Comparison of ENCODE assay signal across 12 cellular contexts in the genomic region with DNA sequence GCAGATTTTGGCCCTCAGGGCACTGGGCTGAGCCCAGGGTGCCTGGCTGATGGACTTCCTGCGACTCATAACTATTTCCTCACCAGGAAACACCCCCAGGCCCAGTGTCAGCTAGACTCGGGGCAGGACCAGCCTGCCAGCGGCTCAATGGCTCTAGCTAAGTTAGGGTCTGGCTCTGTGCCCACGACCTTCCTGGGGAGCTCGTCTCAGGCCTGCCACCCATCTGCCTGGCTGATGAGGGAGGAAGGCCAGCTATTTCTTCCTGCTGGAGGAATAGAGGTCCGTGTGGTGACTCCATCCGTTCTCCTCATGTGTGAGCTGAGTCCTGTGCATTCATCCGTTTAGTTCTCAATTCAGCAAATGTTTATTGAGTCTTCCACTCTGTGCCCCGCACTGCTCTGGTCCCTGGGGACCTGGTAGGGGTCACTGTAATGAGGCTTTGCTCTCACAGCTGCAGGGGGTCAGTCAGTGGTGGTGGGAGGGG. TPM values are rescaled to one million over a fixed set of nuclear protein-coding genes. Genes with fewer than 3 reads are reported as not detected.
A peak's percentile ranks its signal among the peaks of the same experiment; 100 is the strongest.
DNase-seq lines count a peak whose midpoint lies in the region; ATAC-seq, FAIRE-seq and TF ChIP-seq lines count a peak whose summit lies in the region.
"Had no signal": no experiment of that assay in that cellular context is flagged by ENCODE, and none has a peak within 500 bp of the region (broad histone marks: within the 10 kb centered on the region; RNA-seq: fewer than 3 reads in every experiment).

No MANE protein-coding gene starts in this region.

- no peak for TF ChIP-seq POLR2A in IMR-90 (IDR thresholded peaks at IDR 0.05; ENCODE audit: low read depth, low read length)

- WGBS in IMR-90 (ENCODE audit: extremely low coverage in 2 of 2, insufficient read length in 1 of 2), 2 experiments, result 18% methylated on average over 2 of the region's 9 CpGs; no CpG with 5 or more reads in 1 of the 2 experiments
- WGBS in mesendoderm (ENCODE audit: extremely low coverage, insufficient coverage, low lambda C conversion rate), result no CpG with 5 or more reads among the region's 9 CpGs
- WGBS in small intestine, 3 donors, result 40 to 63% (median 57%) methylated on average over 9 of the region's 9 CpGs

- intact Hi-C loops in IMR-90 (cut with micrococcal nuclease), result loop anchor here (2.0 kb wide), 2 partner anchors 35 to 69 kb away; no protein-coding TSS in a partner anchor

- H3K4ac ChIP-seq in IMR-90 (ENCODE audit: low read depth, low read length) (peak overlapping the region; percentile 82), mesendoderm (ENCODE audit: low read depth, low read length) (no peak overlapping the region)

- dilution Hi-C loops in IMR-90 (cut with HindIII; ENCODE audit: low sequenced_read_pairs, unreplicated experiment), result no loop called here

- FAIRE-seq in small intestine (lab: Jason Lieb, UNC), result no peak

- CTCF ChIA-PET in IMR-90 (lab: Yijun Ruan, JAX), result interaction anchor here (0.5 to 3.0 kb wide), 5 partner anchors 16 to 56 kb away, joined by 3 to 19 read pairs (median 4); no protein-coding TSS in a partner anchor

- no peak overlapping the region for H4K5ac ChIP-seq in IMR-90 (ENCODE audit: low read depth, low read length)
- H4K5ac ChIP-seq in mesendoderm (ENCODE audit: low read length), result no peak overlapping the region

- ATAC-seq in IMR-90 (ENCODE audit: low read depth) (peak; percentile 82), GM18517 (IDR thresholded peaks at IDR 0.05; ENCODE audit: unreplicated experiment) (no peak)
- ATAC-seq: left lobe of liver had no signal

- H3K4me2 ChIP-seq in IMR-90 (ENCODE audit: low read depth, low read length), result peak overlapping the region; percentile 26
- no peak overlapping the region for H3K4me2 ChIP-seq in mesendoderm (ENCODE audit: low read length)

- H3K27ac ChIP-seq in IMR-90 (ENCODE audit: insufficient read depth, low read length) (peak overlapping the region; percentile 66), mesendoderm (ENCODE audit: low read depth, low read length) (peak overlapping the region; percentile 55), small intestine (ENCODE audit: low read depth in 1 of 2, low read length in 1 of 2) (no peak overlapping the region)

- H2BK20ac ChIP-seq in IMR-90 (ENCODE audit: low read depth, low read length), result peak overlapping the region; percentile 52; the same call in 1 of the 2 replicates

- peaks cover 32 to 87% of the 10 kb centered on the region in 2 experiments for H3K79me1 ChIP-seq in IMR-90 (ENCODE audit: low read depth in 1 of 2, low read length in 2 of 2)
- peaks cover 25% of the 10 kb centered on the region for H3K79me1 ChIP-seq in mesendoderm (ENCODE audit: low read length)

- peak overlapping the region; percentile 60; the same call in 1 of the 3 replicates for H2BK15ac ChIP-seq in IMR-90 (ENCODE audit: low read depth, low read length)
- no peak overlapping the region for H2BK15ac ChIP-seq in mesendoderm (replicated peaks; ENCODE audit: low read depth)

- H2BK5ac ChIP-seq in IMR-90 (ENCODE audit: low read depth, low read length, poor library complexity, severe bottlenecking), result peak overlapping the region; percentile 78
- peak overlapping the region; percentile 12 for H2BK5ac ChIP-seq in mesendoderm (ENCODE audit: low read length)

- no peak for TF ChIP-seq RAD21 in IMR-90 (IDR thresholded peaks at IDR 0.05; ENCODE audit: low read length)

- BruUV-seq in IMR-90 (replicated peaks; lab: Mats Ljungman, UMichigan), result no TSS peak

- H3K27me3 ChIP-seq in IMR-90 (ENCODE audit: control insufficient read depth, insufficient read depth, low read length), result no peaks in the 10 kb centered on the region
- no peaks in the 10 kb centered on the region for H3K27me3 ChIP-seq in mesendoderm (ENCODE audit: insufficient read depth, low read length, poor library complexity)
- H3K27me3 ChIP-seq in small intestine (ENCODE audit: control insufficient read depth in 2 of 2, insufficient read depth in 2 of 2, low read length in 2 of 2), result no peaks in the 10 kb centered on the region

- H2AK5ac ChIP-seq in IMR-90 (ENCODE audit: low read depth, low read length), result peak overlapping the region; percentile 80
- no peak overlapping the region for H2AK5ac ChIP-seq in mesendoderm (ENCODE audit: low read length)

- H3K9ac ChIP-seq in IMR-90 (ENCODE audit: low read depth, low read length) (peak overlapping the region; percentile 27; the same call in 1 of the 2 replicates), mesendoderm (ENCODE audit: low read length) (peak overlapping the region; percentile 12)

- peaks cover 20% of the 10 kb centered on the region for H3K79me2 ChIP-seq in mesendoderm (ENCODE audit: control insufficient read depth, insufficient read depth, low read length)

- H3K23ac ChIP-seq in IMR-90 (ENCODE audit: low read depth, low read length), result peak overlapping the region; percentile 79
- no peak overlapping the region for H3K23ac ChIP-seq in mesendoderm (ENCODE audit: low read length)

- H4K8ac ChIP-seq in IMR-90 (ENCODE audit: low read depth in 2 of 2, low read length in 2 of 2) (peak overlapping the region; percentile 11 to 24; a peak in 3 of 4 replicates), mesendoderm (ENCODE audit: low read depth, low read length) (no peak overlapping the region)

- H2AK9ac ChIP-seq in IMR-90 (replicated peaks; ENCODE audit: low read depth, low read length, poor library complexity), result peak overlapping the region; percentile 31

- H3K9me3 ChIP-seq in IMR-90 (ENCODE audit: control insufficient read depth, insufficient read depth, low read length), result no peaks in the 10 kb centered on the region
- no peaks in the 10 kb centered on the region for H3K9me3 ChIP-seq in small intestine (ENCODE audit: control insufficient read depth, low read depth)

- peaks cover 2% of the 10 kb centered on the region; the same call in 1 of the 2 replicates for H3K36me3 ChIP-seq in IMR-90 (ENCODE audit: control insufficient read depth, insufficient read depth, low read length)
- H3K36me3 ChIP-seq in mesendoderm (ENCODE audit: control insufficient read depth, insufficient read depth, low read length), result no peaks in the 10 kb centered on the region
- no peaks in the 10 kb centered on the region for H3K36me3 ChIP-seq in small intestine (ENCODE audit: control insufficient read depth in 2 of 2, insufficient read depth in 2 of 2, low read length in 2 of 2)

- H3K4me3 ChIP-seq in IMR-90 (ENCODE audit: insufficient read depth, low read depth, low read length) (no peak overlapping the region), mesendoderm (ENCODE audit: low read length) (no peak overlapping the region), small intestine (ENCODE audit: low read depth in 1 of 2, low read length in 2 of 2) (no peak overlapping the region)

- H3K9me1 ChIP-seq in IMR-90 (ENCODE audit: insufficient read depth, low read length), result peaks cover 34% of the 10 kb centered on the region

- H3K18ac ChIP-seq in IMR-90 (ENCODE audit: low read depth, low read length), result 0 out of 2 replicates have a peak overlapping the region, but pooled peaks have one; percentile 7
- H3K18ac ChIP-seq in mesendoderm (ENCODE audit: low read length), result peak overlapping the region; percentile 0

- H4K91ac ChIP-seq in IMR-90 (ENCODE audit: insufficient read depth, low read depth, low read length), result peak overlapping the region; percentile 73

- H3K4me1 ChIP-seq in IMR-90 (ENCODE audit: control insufficient read depth, insufficient read depth, low read length), result peaks cover 22% of the 10 kb centered on the region
- H3K4me1 ChIP-seq in mesendoderm (ENCODE audit: control insufficient read depth, low read depth, low read length), result peaks cover 12% of the 10 kb centered on the region
- H3K4me1 ChIP-seq in small intestine (ENCODE audit: control insufficient read depth in 2 of 2, insufficient read depth in 1 of 2, low read depth in 1 of 2, low read length in 1 of 2), result no peaks in the 10 kb centered on the region

- in situ Hi-C loops in IMR-90 (cut with MboI; ENCODE audit: low sequenced_read_pairs), result no loop called here

- TF ChIP-seq CTCF in IMR-90 (conservative IDR thresholded peaks at IDR 0.05; ENCODE audit: low read depth, low read length), result no peak
- no peak for TF ChIP-seq CTCF in GM10266 (IDR thresholded peaks at IDR 0.05; ENCODE audit: control insufficient read depth, insufficient read depth, low read depth, missing control alignments)

- POLR2A ChIA-PET in IMR-90 (lab: Charles Lee; ENCODE audit: unreplicated experiment), result no interaction called here

- peak overlapping the region; percentile 38 for H2AFZ ChIP-seq in IMR-90 (replicated peaks; ENCODE audit: low read length, poor library complexity)

- DNase-seq in AML-193 (lab: John Stamatoyannopoulos, UW) (peak; percentile 2 to 35), IMR-90 (peak; percentile 67), dedifferentiated amniotic fluid mesenchymal stem cell (ENCODE audit: extremely low spot score) (peak; percentile 19), mesendoderm (peak; percentile 79), GM10266 (ENCODE audit: extremely low spot score) (no peak), small intestine (no peak), NCI-H146 (lab: John Stamatoyannopoulos, UW) (no peak)
- DNase-seq: activated CD4-positive, alpha-beta memory T cell treated with anti-CD3 and anti-CD28 coated beads for 36 hours; DND-41; NCI-H748 treated with DMSO at 0.1 percent for 48 hours had no signal

- peak overlapping the region; percentile 83 for H3K14ac ChIP-seq in IMR-90 (replicated peaks; ENCODE audit: low read depth, low read length)

- peaks cover 70% of the 10 kb centered on the region for H4K20me1 ChIP-seq in IMR-90 (ENCODE audit: insufficient read depth, low read length)

- H2BK120ac ChIP-seq in IMR-90 (ENCODE audit: low read depth, low read length), result peak overlapping the region; percentile 62
- no peak overlapping the region for H2BK120ac ChIP-seq in mesendoderm (ENCODE audit: low read depth, low read length)

- peak overlapping the region; percentile 19; the same call in 1 of the 2 replicates for H3K56ac ChIP-seq in IMR-90 (ENCODE audit: extremely low read depth, insufficient read depth, low read length)
- peak overlapping the region; percentile 75 for H3K56ac ChIP-seq in mesendoderm (ENCODE audit: low read length)

TF ChIP-seq in IMR-90, 13 proteins besides CTCF, POLR2A, EP300 and RAD21 (continues in another document):
- TF ChIP-seq SMC3 (IDR thresholded peaks at IDR 0.05; ENCODE audit: low read depth, low read length) (no peak), NFE2L2 (IDR thresholded peaks at IDR 0.05; ENCODE audit: low read depth, low read length) (no peak), CHD1 (IDR thresholded peaks at IDR 0.05; ENCODE audit: low read depth, low read length) (no peak), RCOR1 (IDR thresholded peaks at IDR 0.05; ENCODE audit: insufficient replicate concordance, low read length) (no peak), RFX5 (IDR thresholded peaks at IDR 0.05; ENCODE audit: low read depth, low read length) (no peak), FOS (IDR thresholded peaks at IDR 0.05; ENCODE audit: low read depth, low read length) (peak; percentile 34; the same call in 1 of the 2 replicates)

RNA-seq across cellular contexts. Expression of a gene that starts 44.5 kb away (rescaled TPM):
- 61.9 and 64.7 TPM in 2 replicates for total RNA-seq in IMR-90 (2012; rRNA removed)
- polyA plus RNA-seq in IMR-90 (2012; rRNA removed) (58.1 and 64.6 TPM in 2 replicates), small intestine (1 to 10 TPM in 1 of 3 donors, under 1 TPM in 2; 0.22 to 9.3 (median 0.54) TPM)
- 38.9 and 51.3 TPM in 2 replicates for polyA plus RNA-seq in IMR-90 (2012; cell fraction: cytosol; rRNA removed)
- 85.2 and 89.7 TPM in 2 replicates for polyA plus RNA-seq in IMR-90 (2012; cell fraction: nucleus; rRNA removed; ENCODE audit: low replicate concordance)
- polyA plus RNA-seq in mesendoderm (2013, experiment 1 of 2), result 19.9 TPM
- 19.5 TPM for polyA plus RNA-seq in mesendoderm (2013, experiment 2 of 2)
- total RNA-seq: activated CD4-positive, alpha-beta memory T cell treated with anti-CD3 and anti-CD28 coated beads for 36 hours had no signal

Comparison
In these comparisons a context has a peak if more than half of its experiments do, and no peak if none do; other contexts are left out.
1. DNase-seq: peak in AML-193 (2 of 2), IMR-90 (single experiment), dedifferentiated amniotic fluid mesenchymal stem cell (single experiment) and mesendoderm (single experiment); none in GM10266 (single experiment), small intestine (single experiment) and NCI-H146 (single experiment).
2. H3K27ac ChIP-seq: peak in IMR-90 (single experiment) and mesendoderm (single experiment); none in small intestine (0 of 2).